In genomic region chr12:6360578-6361490, GRCh38 we compare ENCODE assay signal across 13 cellular contexts. TPM values are rescaled to one million over a fixed set of nuclear protein-coding genes. Genes with fewer than 3 reads are reported as not detected.
DNase-seq lines count a peak whose midpoint lies in the region; ATAC-seq, FAIRE-seq and TF ChIP-seq lines count a peak whose summit lies in the region.
"Had no signal": no experiment of that assay in that cellular context is flagged by ENCODE, and none has a peak within 500 bp of the region (broad histone marks: within the 10 kb centered on the region; RNA-seq: fewer than 3 reads in every experiment).

No MANE protein-coding gene starts in this region.

- intact Hi-C loops in kidney (cut with DNase I): no loop called here

- H3K9ac ChIP-seq in kidney (ENCODE audit: low read length in 2 of 2): peak overlapping the region in 1 of 2 donors; percentile 36

- H3K4me1 ChIP-seq in Peyer's patch: peaks cover 0 to 44% (median 7%) of the 10 kb centered on the region in 4 donors
- peaks cover 19% of the 10 kb centered on the region in 2 donors for H3K4me1 ChIP-seq in kidney (ENCODE audit: control insufficient read depth in 1 of 2, insufficient read depth in 1 of 2, low read depth in 1 of 2, low read length in 2 of 2)

- H3K4me3 Mint-ChIP-seq in stimulated activated naive CD8-positive, alpha-beta T cell treated with anti-CD3 and anti-CD28 coated beads, Interleukin-15, Interleukin-2, amounts not matched to agents 100 ng/mL and 50 ng/mL, for 24 hours: no peak overlapping the region

- ATAC-seq in HG02870 (IDR thresholded peaks at IDR 0.05; ENCODE audit: unreplicated experiment): no peak

- peak; percentile 18 for DNase-seq in NCI-H2227 (lab: John Stamatoyannopoulos, UW; ENCODE audit: unreplicated experiment)
- no peak for DNase-seq in NCI-H2227 treated with DMSO at 0.1 percent for 48 hours (lab: John Stamatoyannopoulos, UW)
- DNase-seq in Peyer's patch: peak in 1 of 3 donors; percentile 60
- DNase-seq in kidney: peak; percentile 41
- no peak for DNase-seq in GOT3 (lab: John Stamatoyannopoulos, UW)
- no peak for DNase-seq in T1000 (lab: John Stamatoyannopoulos, UW)
- DNase-seq: cerebellar nuclear complex, NCI-H2081 treated with DMSO at 0.1 percent for 48 hours had no signal

- no peaks in the 10 kb centered on the region for H3K36me3 Mint-ChIP-seq in stimulated activated naive CD8-positive, alpha-beta T cell treated with anti-CD3 and anti-CD28 coated beads, Interleukin-15, Interleukin-2, amounts not matched to agents 100 ng/mL and 50 ng/mL, for 24 hours (ENCODE audit: low read depth)

- H3K4me3 ChIP-seq in Peyer's patch (no peak overlapping the region), kidney (ENCODE audit: low read length in 2 of 2) (no peak overlapping the region)
- H3K4me3 ChIP-seq: thoracic aorta had no signal

- H3K9me3 Mint-ChIP-seq in stimulated activated naive CD8-positive, alpha-beta T cell treated with anti-CD3 and anti-CD28 coated beads, Interleukin-15, Interleukin-2, amounts not matched to agents 100 ng/mL and 50 ng/mL, for 24 hours: no peaks in the 10 kb centered on the region

- peak overlapping the region; percentile 21 for H3K27ac Mint-ChIP-seq in stimulated activated naive CD8-positive, alpha-beta T cell treated with anti-CD3 and anti-CD28 coated beads, Interleukin-15, Interleukin-2, amounts not matched to agents 100 ng/mL and 50 ng/mL, for 24 hours

- H3K4me1 Mint-ChIP-seq in stimulated activated naive CD8-positive, alpha-beta T cell treated with anti-CD3 and anti-CD28 coated beads, Interleukin-15, Interleukin-2, amounts not matched to agents 100 ng/mL and 50 ng/mL, for 24 hours (ENCODE audit: low read depth): peaks cover 31% of the 10 kb centered on the region

- no peak for TF ChIP-seq CTCF in Peyer's patch (IDR thresholded peaks at IDR 0.05)
- TF ChIP-seq CTCF in kidney (IDR thresholded peaks at IDR 0.05; ENCODE audit: borderline replicate concordance, extremely low read depth, insufficient read depth): no peak

- no peak for FAIRE-seq in kidney (lab: Jason Lieb, UNC)
- FAIRE-seq: H1 had no signal

- H3K27me3 Mint-ChIP-seq in stimulated activated naive CD8-positive, alpha-beta T cell treated with anti-CD3 and anti-CD28 coated beads, Interleukin-15, Interleukin-2, amounts not matched to agents 100 ng/mL and 50 ng/mL, for 24 hours: peaks cover 8% of the 10 kb centered on the region

- H3K27me3 ChIP-seq in Peyer's patch: no peaks in the 10 kb centered on the region

- H3K9me3 ChIP-seq in Peyer's patch (no peaks in the 10 kb centered on the region), kidney (ENCODE audit: control insufficient read depth in 1 of 2, low read length in 2 of 2) (no peaks in the 10 kb centered on the region)
- H3K9me3 ChIP-seq: thoracic aorta had no signal

- H3K27ac ChIP-seq in Peyer's patch: peak overlapping the region in 3 of 4 donors; percentile 84 to 100 (median 94)
- H3K27ac ChIP-seq in kidney (ENCODE audit: low read depth in 2 of 2, low read length in 2 of 2): peak overlapping the region; percentile 34 to 84
- H3K27ac ChIP-seq: thoracic aorta had no signal

- H3K36me3 ChIP-seq in Peyer's patch (no peaks in the 10 kb centered on the region), kidney (ENCODE audit: control insufficient read depth in 1 of 2, insufficient read depth in 2 of 2, low read length in 2 of 2) (peaks cover 8 to 19% of the 10 kb centered on the region in 2 donors)
- H3K36me3 ChIP-seq: thoracic aorta had no signal

- no peak for TF ChIP-seq POLR2A in Peyer's patch (IDR thresholded peaks at IDR 0.05)

RNA-seq across cellular contexts. Expression of gene SCNN1A, which starts 14.5 kb away (rescaled TPM):
- total RNA-seq in Peyer's patch (100 to 1,000 TPM in 3 of 4 donors, 10 to 100 TPM in 1; 93.3 to 275 (median 143) TPM), kidney (452 TPM)
- 225 TPM for polyA plus RNA-seq in kidney (ENCODE audit: insufficient read depth, low read depth, low replicate concordance)

RNA-seq across cellular contexts. Expression of gene TNFRSF1A, which starts 19.0 kb away (rescaled TPM):
- total RNA-seq in Peyer's patch (100 to 1,000 TPM in 3 of 4 donors, 10 to 100 TPM in 1; 90.8 to 547 (median 393) TPM), kidney (186 TPM)
- 99.6 TPM for polyA plus RNA-seq in kidney (ENCODE audit: insufficient read depth, low read depth, low replicate concordance)

RNA-seq across cellular contexts. Expression of gene LTBR, which starts 23.1 kb away (rescaled TPM):
- total RNA-seq in Peyer's patch: 100 to 1,000 TPM; 113 to 313 (median 294) TPM
- total RNA-seq in kidney: 114 TPM
- polyA plus RNA-seq in kidney (ENCODE audit: insufficient read depth, low read depth, low replicate concordance): 77.8 TPM

RNA-seq across cellular contexts. Expression of gene PLEKHG6, which starts 50.4 kb away (rescaled TPM):
- total RNA-seq in Peyer's patch (100 to 1,000 TPM; 145 to 543 (median 176) TPM), kidney (2.5 TPM)
- 2.9 TPM for polyA plus RNA-seq in kidney (ENCODE audit: insufficient read depth, low read depth, low replicate concordance)
- total RNA-seq: LHCN-M2 had no signal

Comparison
In these comparisons a context has a peak if more than half of its experiments do, and no peak if none do; other contexts are left out.
1. DNase-seq: peak in NCI-H2227 (single experiment) and kidney (single experiment); none in NCI-H2227 treated with DMSO at 0.1 percent for 48 hours (single experiment), GOT3 (single experiment) and T1000 (single experiment).